Comparison of ENCODE assay signal across 7 cellular contexts in the genomic region with DNA sequence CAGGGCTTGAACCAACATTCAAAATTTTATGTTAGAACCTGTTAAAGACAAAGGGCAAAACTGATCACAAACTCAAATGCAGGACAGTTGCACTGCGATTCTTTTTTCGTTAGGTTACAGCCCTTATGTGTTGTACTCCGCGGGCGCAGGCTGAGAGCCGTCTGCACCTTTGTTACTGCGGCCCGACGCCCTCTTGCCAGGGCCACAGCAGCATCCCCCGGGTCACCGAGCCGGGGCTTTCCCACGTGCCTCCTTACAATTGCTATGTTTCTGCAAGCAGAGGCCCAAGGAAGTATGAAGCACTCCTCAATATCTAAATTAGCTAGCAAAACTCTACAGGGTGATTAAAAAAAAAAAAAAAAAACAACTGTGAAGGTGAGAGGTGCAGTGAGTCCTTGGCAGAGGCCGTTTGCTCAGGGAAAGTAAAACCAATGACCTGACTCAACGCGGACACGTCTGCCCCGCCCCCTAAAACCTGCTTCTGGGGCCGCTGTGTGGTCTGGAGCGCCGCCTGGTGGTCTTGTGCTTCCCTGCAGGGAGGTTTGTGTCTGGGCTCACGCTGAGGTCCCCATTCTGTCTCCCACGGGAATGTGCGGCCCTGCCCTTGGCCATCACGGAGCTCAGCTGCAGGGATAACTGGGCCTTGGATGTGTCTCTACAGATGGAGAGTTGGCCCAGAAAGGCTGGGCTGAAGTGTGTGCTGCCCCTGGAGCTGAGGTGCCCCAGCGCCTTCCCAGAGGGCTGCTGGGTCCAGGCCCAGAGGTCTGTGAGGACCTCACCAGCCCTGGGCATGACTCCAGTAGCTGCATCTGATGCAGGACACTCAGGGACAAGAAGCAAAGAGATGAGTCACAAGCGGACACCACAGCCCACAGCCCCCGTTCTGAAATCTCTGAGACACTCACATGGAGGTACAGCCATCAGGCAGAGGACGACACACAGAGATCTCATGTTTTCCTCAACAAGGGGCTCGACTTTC.
DNase-seq lines count a peak whose midpoint lies in the region; ATAC-seq, FAIRE-seq and TF ChIP-seq lines count a peak whose summit lies in the region.

No MANE protein-coding gene starts in this region.

- H3K36me3 ChIP-seq in small intestine (ENCODE audit: control insufficient read depth in 2 of 2, insufficient read depth in 2 of 2, low read length in 2 of 2), result no peaks in the 10 kb centered on the region

- TF ChIP-seq CTCF in coronary artery (IDR thresholded peaks at IDR 0.05), result peak; percentile 66

- FAIRE-seq in GM19239 (lab: Jason Lieb, UNC), result peak; percentile 39
- no peak for FAIRE-seq in small intestine (lab: Jason Lieb, UNC)

- no peaks in the 10 kb centered on the region for H3K4me1 ChIP-seq in small intestine (ENCODE audit: control insufficient read depth in 2 of 2, insufficient read depth in 1 of 2, low read depth in 1 of 2, low read length in 1 of 2)

- DNase-seq in GM19239 (ENCODE audit: insufficient read length, low spot score) (no peak), NCI-H1930 (lab: John Stamatoyannopoulos, UW) (peak; percentile 25 to 63), coronary artery (ENCODE audit: low spot score) (no peak), small intestine (peak; percentile 80)
- DNase-seq in activated CD4-positive, CD25-positive, alpha-beta regulatory T cell (lab: John Stamatoyannopoulos, UW), result peak; percentile 52 to 78 (median 68)

- no peak overlapping the region for H3K27ac ChIP-seq in coronary artery
- H3K27ac ChIP-seq in small intestine (ENCODE audit: low read depth in 1 of 2, low read length in 1 of 2), result no peak overlapping the region

- no peaks in the 10 kb centered on the region for H3K27me3 ChIP-seq in small intestine (ENCODE audit: control insufficient read depth in 2 of 2, insufficient read depth in 2 of 2, low read length in 2 of 2)

- 17 to 56% (median 23%) methylated on average over 30 of the region's 30 CpGs for WGBS in small intestine, 3 donors

- H3K9me3 ChIP-seq in small intestine (ENCODE audit: control insufficient read depth, low read depth), result no peaks in the 10 kb centered on the region

- H3K4me3 ChIP-seq in coronary artery (no peak overlapping the region), small intestine (ENCODE audit: low read depth in 1 of 2, low read length in 2 of 2) (no peak overlapping the region)

- ATAC-seq in GM21825 (IDR thresholded peaks at IDR 0.05; ENCODE audit: unreplicated experiment) (no peak), GM21526 (IDR thresholded peaks at IDR 0.05; ENCODE audit: low FRiP score, unreplicated experiment) (no peak)

Comparison
In these comparisons a context has a peak if more than half of its experiments do, and no peak if none do; other contexts are left out.
1. DNase-seq: peak in NCI-H1930 (2 of 2), activated CD4-positive, CD25-positive, alpha-beta regulatory T cell (4 of 4) and small intestine (single experiment); none in GM19239 (single experiment) and coronary artery (single experiment).